In the genomic region with DNA sequence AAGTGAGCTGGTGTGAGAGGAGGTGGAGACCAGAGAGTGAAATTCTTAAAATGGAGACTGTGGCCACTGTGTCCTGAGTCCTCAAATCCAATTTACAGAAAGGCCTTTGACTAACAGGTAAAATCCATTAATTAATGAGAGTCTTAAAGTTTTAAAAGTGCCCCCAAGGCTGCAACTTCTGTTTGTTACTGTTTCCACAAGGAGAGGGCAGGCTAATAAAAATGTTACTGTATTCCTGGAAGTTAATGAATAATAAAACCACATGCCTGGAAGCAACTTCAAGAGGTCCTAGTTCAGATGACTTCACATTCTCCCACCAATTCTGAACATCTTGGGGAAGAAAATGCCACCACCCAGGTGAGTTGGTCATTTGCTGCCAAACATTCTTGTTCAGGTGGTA, we compare ENCODE assay signal across 2 cellular contexts.
TF ChIP-seq lines count a peak whose summit lies in the region.

No MANE protein-coding gene starts in this region.

TF ChIP-seq in GM23338, 12 proteins besides CTCF, POLR2A, EP300 and RAD21 (continues in another document):
- TF ChIP-seq EZH2 (IDR thresholded peaks at IDR 0.05; ENCODE audit: low read depth, unreplicated experiment) (no peak), ETS1 (IDR thresholded peaks at IDR 0.05) (no peak), ZNF462 (CRISPR knock-in tag; IDR thresholded peaks at IDR 0.05) (no peak), STAT1 (IDR thresholded peaks at IDR 0.05; ENCODE audit: unreplicated experiment) (no peak), ZNF331 (CRISPR knock-in tag; IDR thresholded peaks at IDR 0.05; ENCODE audit: low read depth) (no peak), CREB1 (CRISPR knock-in tag; IDR thresholded peaks at IDR 0.05; ENCODE audit: low read depth) (no peak), POLR2AphosphoS5 (IDR thresholded peaks at IDR 0.05; ENCODE audit: low read depth) (no peak), ZNF114 (CRISPR knock-in tag; IDR thresholded peaks at IDR 0.05) (no peak), REST (IDR thresholded peaks at IDR 0.05; ENCODE audit: unreplicated experiment) (no peak), NANOG (IDR thresholded peaks at IDR 0.05; ENCODE audit: borderline replicate concordance) (no peak)

TF ChIP-seq in H1, 55 proteins besides CTCF, POLR2A, EP300 and RAD21:
- no peak for TF ChIP-seq SUZ12 (IDR thresholded peaks at IDR 0.05; ENCODE audit: low read length)
- no peak for TF ChIP-seq SIX5 (IDR thresholded peaks at IDR 0.05; ENCODE audit: low read depth, low read length)
- no peak for TF ChIP-seq HDAC2 (IDR thresholded peaks at IDR 0.05; ENCODE audit: borderline replicate concordance in 1 of 2, low read depth in 2 of 2, low read length in 2 of 2)
- no peak for TF ChIP-seq NRF1 (IDR thresholded peaks at IDR 0.05; ENCODE audit: low read depth, low read length)
- no peak for TF ChIP-seq EZH2 (IDR thresholded peaks at IDR 0.05; ENCODE audit: low read depth, low read length, severe bottlenecking)
- no peak for TF ChIP-seq SIN3A (conservative IDR thresholded peaks at IDR 0.05 in 1 of 2, IDR thresholded peaks at IDR 0.05 in 1 of 2; ENCODE audit: low read depth in 1 of 2, low read length in 2 of 2)
- no peak for TF ChIP-seq YY1 (IDR thresholded peaks at IDR 0.05; ENCODE audit: low read depth, low read length)
- TF ChIP-seq RFX5 (IDR thresholded peaks at IDR 0.05; ENCODE audit: borderline replicate concordance, low read depth, low read length): no peak
- no peak for TF ChIP-seq CBX5 (IDR thresholded peaks at IDR 0.05; ENCODE audit: low read depth, low read length)
- TF ChIP-seq CTBP2 (IDR thresholded peaks at IDR 0.05; ENCODE audit: borderline replicate concordance, insufficient read depth, insufficient read length, low read length): no peak
- TF ChIP-seq ATF2 (IDR thresholded peaks at IDR 0.05; ENCODE audit: low read length): no peak
- TF ChIP-seq TAF7 (optimal IDR thresholded peaks at IDR 0.05; ENCODE audit: borderline replicate concordance, low read depth, low read length): no peak
- TF ChIP-seq CHD2 (IDR thresholded peaks at IDR 0.05; ENCODE audit: low read length): no peak
- TF ChIP-seq SIRT6 (IDR thresholded peaks at IDR 0.05; ENCODE audit: low read length): no peak
- TF ChIP-seq RBBP5 (IDR thresholded peaks at IDR 0.05; ENCODE audit: borderline replicate concordance, low read depth, low read length): no peak
- TF ChIP-seq POLR2AphosphoS5 (IDR thresholded peaks at IDR 0.05; ENCODE audit: low read depth, low read length): no peak
- TF ChIP-seq BCL11A (IDR thresholded peaks at IDR 0.05; ENCODE audit: low read depth in 2 of 2, low read length in 2 of 2): no peak
- no peak for TF ChIP-seq CHD1 (IDR thresholded peaks at IDR 0.05; ENCODE audit: low read depth, low read length)
- TF ChIP-seq KDM1A (IDR thresholded peaks at IDR 0.05; ENCODE audit: borderline replicate concordance, low read length): no peak
